In genomic region chr12:6141048-6141447, GRCh38 we compare ENCODE assay signal across 9 cellular contexts.
DNase-seq lines count a peak whose midpoint lies in the region; ATAC-seq lines count a peak whose summit lies in the region.
"Had no signal": no experiment of that assay in that cellular context is flagged by ENCODE, and none has a peak within 500 bp of the region (broad histone marks: within the 10 kb centered on the region; RNA-seq: fewer than 3 reads in every experiment).

No MANE protein-coding gene starts in this region.

- peak overlapping the region; percentile 91 for H3K27ac Mint-ChIP-seq in activated T-cell treated with anti-CD3 and anti-CD28 coated beads, Interleukin-2, amount 50 U/mL, for 24 hours

- no peaks in the 10 kb centered on the region for H3K27me3 Mint-ChIP-seq in activated T-cell treated with anti-CD3 and anti-CD28 coated beads, Interleukin-2, amount 50 U/mL, for 24 hours

- H3K4me1 Mint-ChIP-seq in activated T-cell treated with anti-CD3 and anti-CD28 coated beads, Interleukin-2, amount 50 U/mL, for 24 hours (ENCODE audit: low read depth), result peaks cover 50% of the 10 kb centered on the region

- no peaks in the 10 kb centered on the region for H3K36me3 Mint-ChIP-seq in activated T-cell treated with anti-CD3 and anti-CD28 coated beads, Interleukin-2, amount 50 U/mL, for 24 hours (ENCODE audit: low read depth)

- ATAC-seq in GM19023 (IDR thresholded peaks at IDR 0.05; ENCODE audit: unreplicated experiment), result no peak
- no peak for ATAC-seq in HG03095 (IDR thresholded peaks at IDR 0.05; ENCODE audit: unreplicated experiment)
- no peak for ATAC-seq in GM19452 (IDR thresholded peaks at IDR 0.05; ENCODE audit: unreplicated experiment)
- ATAC-seq in GM21367 (IDR thresholded peaks at IDR 0.05; ENCODE audit: unreplicated experiment), result no peak

- DNase-seq in KG1 (lab: John Stamatoyannopoulos, UW), result peak; percentile 42
- DNase-seq in activated T-cell treated with anti-CD3 and anti-CD28 coated beads, Interleukin-2, amount 50 U/mL, for 24 hours, result peak; percentile 42
- DNase-seq in hepatic stellate cell (ENCODE audit: low spot score), result peak; percentile 40
- DNase-seq in stimulated activated CD4-positive, alpha-beta T cell treated with anti-CD3 and anti-CD28 coated beads, Interleukin-4, amount 100 ng/mL, for 24 hours, result peak; percentile 53
- DNase-seq: NCI-H2029 had no signal

- H3K9me3 Mint-ChIP-seq in activated T-cell treated with anti-CD3 and anti-CD28 coated beads, Interleukin-2, amount 50 U/mL, for 24 hours, result peaks cover 2% of the 10 kb centered on the region

- H3K4me3 Mint-ChIP-seq in activated T-cell treated with anti-CD3 and anti-CD28 coated beads, Interleukin-2, amount 50 U/mL, for 24 hours, result peak overlapping the region; percentile 32
